In genomic region chr4:178037459-178038214, GRCh38 we compare ENCODE assay signal across 25 cellular contexts.
"Had no signal": no experiment of that assay in that cellular context is flagged by ENCODE, and none has a peak within 500 bp of the region (broad histone marks: within the 10 kb centered on the region; RNA-seq: fewer than 3 reads in every experiment).

No MANE protein-coding gene starts in this region.

- DNase-seq: activated B cell treated with CpG ODN at 0.5 μM for 24 hours; activated CD4-positive, alpha-beta T cell treated with anti-CD3 and anti-CD28 coated beads for 4 hours; activated CD4-positive, alpha-beta T cell treated with anti-CD3 and anti-CD28 coated beads, Interleukin-2, amount 50 U/mL, for 48 hours; activated CD8-positive, alpha-beta memory T cell treated with anti-CD3 and anti-CD28 coated beads, Interleukin-2, amount 50 U/mL, for 48 hours; activated naive CD4-positive, alpha-beta T cell; activated naive CD8-positive, alpha-beta T cell treated with anti-CD3 and anti-CD28 coated beads for 36 hours; activated T-cell treated with anti-CD3 and anti-CD28 coated beads, Interleukin-2, amount 50 U/mL, for 4 hours; amniotic stem cell; cerebellar nuclear complex; endodermal cell; heart left ventricle; kidney; lower lobe of right lung; naive B cell; occipital lobe; small intestine; stimulated activated CD4-positive, alpha-beta T cell treated with anti-CD3 and anti-CD28 coated beads, Interleukin-2, amount 100 ng/mL, for 48 hours; stimulated activated naive CD8-positive, alpha-beta T cell treated with anti-CD3 and anti-CD28 coated beads, Interleukin-15, Interleukin-2, amounts not matched to agents 100 U/mL and 50 U/mL, for 24 hours; T-helper 2 cell; thyroid gland; upper lobe of right lung had no signal

- ATAC-seq: activated T-cell treated with anti-CD3 and anti-CD28 coated beads, Interleukin-2, amount 50 U/mL, for 4 hours; heart left ventricle; left lobe of liver; lower lobe of right lung; sciatic nerve; stimulated activated naive CD8-positive, alpha-beta T cell treated with anti-CD3 and anti-CD28 coated beads, Interleukin-15, Interleukin-2, amounts not matched to agents 100 U/mL and 50 U/mL, for 24 hours; upper lobe of right lung had no signal

- H3K9me3 ChIP-seq: heart left ventricle, lower lobe of right lung, thyroid gland, upper lobe of right lung had no signal

- H3K4me3 ChIP-seq: coronary artery, heart left ventricle, lower lobe of right lung, thyroid gland, upper lobe of right lung had no signal

- H3K27me3 ChIP-seq: heart left ventricle, thyroid gland, upper lobe of right lung had no signal

- H3K36me3 ChIP-seq: heart left ventricle, lower lobe of right lung, thyroid gland, upper lobe of right lung had no signal

- H3K27ac ChIP-seq: coronary artery, heart left ventricle, lower lobe of right lung, thyroid gland, upper lobe of right lung had no signal

- FAIRE-seq: kidney, small intestine, TTC549 had no signal

- H3K4me1 ChIP-seq: heart left ventricle, lower lobe of right lung, thyroid gland, upper lobe of right lung had no signal
